Comparison of ENCODE assay signal across 7 cellular contexts in the genomic region with DNA sequence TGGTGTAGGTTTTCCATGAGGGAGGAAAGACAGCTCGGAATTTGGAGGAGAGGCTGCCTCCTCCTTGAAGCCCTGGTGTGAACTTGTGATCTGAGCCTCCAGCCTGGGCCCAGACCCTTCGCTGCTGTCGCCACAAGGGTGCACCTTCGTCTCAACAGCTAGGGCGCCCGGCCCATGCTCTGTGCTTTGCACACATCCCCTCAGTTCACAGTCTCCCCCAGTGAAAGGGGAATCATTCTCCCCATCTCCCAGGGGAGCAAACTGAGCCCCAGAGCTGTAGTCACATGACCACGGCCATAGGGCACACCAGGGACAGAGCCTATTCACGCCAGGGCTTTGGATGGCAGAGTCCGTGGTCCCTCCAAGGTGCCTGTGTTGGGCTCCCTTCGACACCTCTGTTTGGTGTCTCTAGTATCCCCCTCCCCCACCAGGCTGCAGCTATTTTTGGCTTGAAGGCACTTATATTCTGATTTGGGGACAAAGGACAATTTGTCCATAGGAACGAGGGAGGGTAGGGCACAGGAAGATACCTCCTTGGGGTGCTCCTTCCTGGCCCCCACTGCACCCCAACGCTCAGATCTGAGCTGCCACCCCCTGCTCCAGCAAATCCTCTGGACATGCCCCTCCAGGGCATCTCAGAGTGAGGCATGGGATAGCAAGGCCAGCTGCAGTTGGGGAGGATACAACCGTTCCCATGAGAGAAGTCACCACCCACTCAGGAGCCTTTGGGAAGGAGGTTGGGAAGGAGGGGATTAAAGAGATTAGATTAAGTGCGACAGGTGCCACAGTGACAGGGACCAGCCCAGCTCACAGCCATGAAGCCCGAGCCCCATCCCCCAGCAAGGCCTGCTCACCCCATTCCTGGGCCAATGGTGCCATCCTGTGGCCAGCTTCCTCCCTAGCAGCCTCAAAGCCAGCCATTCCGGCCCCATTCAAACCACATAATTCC. TPM values are rescaled to one million over a fixed set of nuclear protein-coding genes. Genes with fewer than 3 reads are reported as not detected.
DNase-seq lines count a peak whose midpoint lies in the region; ATAC-seq and TF ChIP-seq lines count a peak whose summit lies in the region.

No MANE protein-coding gene starts in this region.

- no peaks in the 10 kb centered on the region for H3K9me3 ChIP-seq in right atrium auricular region

- peak; percentile 84 for ATAC-seq in sciatic nerve
- ATAC-seq in HG03565 (IDR thresholded peaks at IDR 0.05; ENCODE audit: unreplicated experiment) = no peak

- peak overlapping the region; percentile 52 to 64 for H3K27ac ChIP-seq in right atrium auricular region

- H3K4me3 ChIP-seq in GM12864 (ENCODE audit: low read depth, low read length) (no peak overlapping the region), right atrium auricular region (no peak overlapping the region)

- intact Hi-C loops in sciatic nerve (cut with DNase I) = loop anchor here (5.0 kb wide), 1 partner anchor 1470 kb away; the partner anchor contains the start of gene PTPRU

- TF ChIP-seq CTCF in GM12864 (IDR thresholded peaks at IDR 0.05; ENCODE audit: low read depth, low read length, missing control alignments) = peak; percentile 78
- peak; percentile 63 to 87 for TF ChIP-seq CTCF in right atrium auricular region (IDR thresholded peaks at IDR 0.05)

- no peak for DNase-seq in GM12864 (ENCODE audit: low read depth)
- peak; percentile 82 for DNase-seq in NCI-H1092 treated with DMSO at 0.1 percent for 48 hours (lab: John Stamatoyannopoulos, UW)
- peak; percentile 38 for DNase-seq in T follicular helper cell (ENCODE audit: low read depth)
- peak in 56 of 58 donors; percentile 7 to 86 (median 70) for DNase-seq in anterior cingulate cortex (lab: John Stamatoyannopoulos, UW)
- DNase-seq in right atrium auricular region (ENCODE audit: low spot score) = peak; percentile 79
- peak; percentile 86 for DNase-seq in sciatic nerve (ENCODE audit: low spot score)

- no peaks in the 10 kb centered on the region for H3K27me3 ChIP-seq in right atrium auricular region

- H3K4me1 ChIP-seq in right atrium auricular region = peaks cover 0 to 36% of the 10 kb centered on the region in 2 donors

- no peaks in the 10 kb centered on the region for H3K36me3 ChIP-seq in right atrium auricular region

RNA-seq across cellular contexts. Expression of gene MATN1, which starts 15.7 kb away (rescaled TPM):
- not detected for total RNA-seq in right atrium auricular region
- total RNA-seq in sciatic nerve = 0.18 TPM

RNA-seq across cellular contexts. Expression of gene LAPTM5, which starts 49.9 kb away (rescaled TPM):
- 10 to 100 TPM; 17.4 to 62.8 TPM for total RNA-seq in right atrium auricular region
- 65.0 TPM for total RNA-seq in sciatic nerve
